Comparison of ENCODE assay signal across 8 cellular contexts in genomic region chr3:96814581-96815567, GRCh38. TPM values are rescaled to one million over a fixed set of nuclear protein-coding genes. Genes with fewer than 3 reads are reported as not detected.
A peak's percentile ranks its signal among the peaks of the same experiment; 100 is the strongest.
DNase-seq lines count a peak whose midpoint lies in the region; ATAC-seq, FAIRE-seq and TF ChIP-seq lines count a peak whose summit lies in the region.

EPHA6 (plus strand) TSS chr3:96814594.

- ATAC-seq in HG03097 (IDR thresholded peaks at IDR 0.05; ENCODE audit: low FRiP score, unreplicated experiment): no peak
- no peak for ATAC-seq in HG02588 (IDR thresholded peaks at IDR 0.05; ENCODE audit: unreplicated experiment)

- DNase-seq in GM13976 (ENCODE audit: low spot score) (peak; percentile 39), frontal cortex (ENCODE audit: low spot score in 2 of 2) (peak in 1 of 2 donors; percentile 8), SW480 (ENCODE audit: low spot score) (no peak)
- DNase-seq in NK-92 treated with Interleukin-12 subunit alpha and Interleukin-12 subunit beta, amount 100 ng/mL, for 24 hours (lab: John Stamatoyannopoulos, UW): no peak

- peak within 1 kb of the TSS; percentile 83 for H3K27ac ChIP-seq in rectal smooth muscle tissue (ENCODE audit: low read depth, low read length)

- no peaks in the 10 kb centered on the region for H3K36me3 Mint-ChIP-seq in T-helper 1 cell treated with Interleukin-12 subunit alpha and Interleukin-12 subunit beta and Interleukin-4 antibody, amounts not matched to agents 30 μg/mL and 1 μg/mL, for 36 hours (ENCODE audit: low read depth)

- no peaks in the 10 kb centered on the region for H3K9me3 Mint-ChIP-seq in T-helper 1 cell treated with Interleukin-12 subunit alpha and Interleukin-12 subunit beta and Interleukin-4 antibody, amounts not matched to agents 30 μg/mL and 1 μg/mL, for 36 hours

- peak within 1 kb of the TSS; percentile 73 for H3K4me3 ChIP-seq in rectal smooth muscle tissue (ENCODE audit: low read length)

- H3K36me3 ChIP-seq in rectal smooth muscle tissue (ENCODE audit: control insufficient read depth, insufficient read depth, low read length): no peaks in the 10 kb centered on the region

- peaks cover 25% of the 10 kb centered on the region for H3K27me3 Mint-ChIP-seq in T-helper 1 cell treated with Interleukin-12 subunit alpha and Interleukin-12 subunit beta and Interleukin-4 antibody, amounts not matched to agents 30 μg/mL and 1 μg/mL, for 36 hours (ENCODE audit: low read depth)

- H3K27ac Mint-ChIP-seq in T-helper 1 cell treated with Interleukin-12 subunit alpha and Interleukin-12 subunit beta and Interleukin-4 antibody, amounts not matched to agents 30 μg/mL and 1 μg/mL, for 36 hours: no peak within 1 kb of the TSS

- in situ Hi-C loops in GM13976 (cut with MboI; ENCODE audit: low sequenced_read_pairs, unreplicated experiment): no loop called here

- no peak for TF ChIP-seq CTCF in GM13976 (IDR thresholded peaks at IDR 0.05; ENCODE audit: borderline replicate concordance, control extremely low read depth, extremely low read depth, insufficient read depth, missing control alignments)

- peaks cover 9% of the 10 kb centered on the region for H3K4me1 Mint-ChIP-seq in T-helper 1 cell treated with Interleukin-12 subunit alpha and Interleukin-12 subunit beta and Interleukin-4 antibody, amounts not matched to agents 30 μg/mL and 1 μg/mL, for 36 hours (ENCODE audit: low read depth)

- peaks cover 3% of the 10 kb centered on the region for H3K4me1 ChIP-seq in rectal smooth muscle tissue (ENCODE audit: control insufficient read depth, insufficient read depth, low read length)

- H3K4me3 Mint-ChIP-seq in T-helper 1 cell treated with Interleukin-12 subunit alpha and Interleukin-12 subunit beta and Interleukin-4 antibody, amounts not matched to agents 30 μg/mL and 1 μg/mL, for 36 hours: peak within 1 kb of the TSS; percentile 61

- no peak within 1 kb of the TSS for H3K9ac ChIP-seq in rectal smooth muscle tissue (ENCODE audit: low read length)

- H3K27me3 ChIP-seq in rectal smooth muscle tissue (ENCODE audit: control insufficient read depth, insufficient read depth, low read length): no peaks in the 10 kb centered on the region

- no peak for FAIRE-seq in frontal cortex (lab: Jason Lieb, UNC)

RNA-seq across cellular contexts. Expression of gene EPHA6, which starts in this region (rescaled TPM):
- total RNA-seq in frontal cortex: 64.8 TPM
